ENCODE assay signal across 1 cellular context in genomic region chr11:27052668-27053067, GRCh38.
TF ChIP-seq lines count a peak whose summit lies in the region.

No MANE protein-coding gene starts in this region.

TF ChIP-seq in H1, 55 proteins besides CTCF, POLR2A, EP300 and RAD21 (continued from another document):
- TF ChIP-seq FOSL1 (IDR thresholded peaks at IDR 0.05; ENCODE audit: insufficient read depth, low read depth, low read length) (no peak), CHD7 (IDR thresholded peaks at IDR 0.05; ENCODE audit: insufficient replicate concordance, low read length) (no peak), CTBP2 (IDR thresholded peaks at IDR 0.05; ENCODE audit: borderline replicate concordance, insufficient read depth, insufficient read length, low read length) (no peak), EZH2 (IDR thresholded peaks at IDR 0.05; ENCODE audit: low read depth, low read length, severe bottlenecking) (no peak), KDM5A (IDR thresholded peaks at IDR 0.05; ENCODE audit: low read length) (no peak), BCL11A (IDR thresholded peaks at IDR 0.05; ENCODE audit: low read depth in 2 of 2, low read length in 2 of 2) (no peak), SRF (IDR thresholded peaks at IDR 0.05; ENCODE audit: low read depth, low read length) (no peak), TEAD4 (IDR thresholded peaks at IDR 0.05; ENCODE audit: low read depth, low read length) (no peak), SIRT6 (IDR thresholded peaks at IDR 0.05; ENCODE audit: low read length) (no peak), PHF8 (conservative IDR thresholded peaks at IDR 0.05; ENCODE audit: low read depth, low read length) (no peak), SAP30 (IDR thresholded peaks at IDR 0.05; ENCODE audit: insufficient read depth, insufficient replicate concordance, low read length) (no peak), RXRA (IDR thresholded peaks at IDR 0.05; ENCODE audit: insufficient read depth, low read depth, low read length) (no peak)
